ENCODE assay signal across 13 cellular contexts in genomic region chr6:117771403-117771802, GRCh38.
DNase-seq lines count a peak whose midpoint lies in the region; ATAC-seq and TF ChIP-seq lines count a peak whose summit lies in the region.
"Had no signal": no experiment of that assay in that cellular context is flagged by ENCODE, and none has a peak within 500 bp of the region (broad histone marks: within the 10 kb centered on the region; RNA-seq: fewer than 3 reads in every experiment).

No MANE protein-coding gene starts in this region.

- no peak overlapping the region for H3K4me3 ChIP-seq in mucosa of descending colon
- H3K4me3 ChIP-seq: testis had no signal

- H3K9me3 ChIP-seq in mucosa of descending colon = no peaks in the 10 kb centered on the region
- H3K9me3 ChIP-seq: Caco-2, testis had no signal

- DNase-seq in mucosa of descending colon (peak in 1 of 3 donors; percentile 20), NCI-H2081 treated with DMSO at 0.1 percent for 48 hours (lab: John Stamatoyannopoulos, UW) (no peak), amygdala (lab: John Stamatoyannopoulos, UW) (no peak), T-helper 9 cell (no peak)
- no peak for DNase-seq in activated CD4-positive, alpha-beta T cell treated with anti-CD3 and anti-CD28 coated beads, Interleukin-2, amount 50 U/mL, for 48 hours
- DNase-seq: activated CD4-positive, alpha-beta T cell treated with anti-CD3 and anti-CD28 coated beads for 4 hours; Caco-2; NCI-H1105; nephron progenitor cell; testis had no signal

- ATAC-seq in GM19043 (IDR thresholded peaks at IDR 0.05; ENCODE audit: low read depth, unreplicated experiment) = peak; percentile 92
- peak; percentile 92 for ATAC-seq in HG02610 (IDR thresholded peaks at IDR 0.05; ENCODE audit: unreplicated experiment)
- peak; percentile 99 for ATAC-seq in HG03439 (IDR thresholded peaks at IDR 0.05; ENCODE audit: unreplicated experiment)
- peak; percentile 12 for ATAC-seq in mucosa of descending colon

- intact Hi-C loops in mucosa of descending colon (cut with DNase I, micrococcal nuclease) = no loop called here

- H3K4me1 ChIP-seq in mucosa of descending colon (ENCODE audit: low read depth) = no peaks in the 10 kb centered on the region
- H3K4me1 ChIP-seq: Caco-2, testis had no signal

- no peak for TF ChIP-seq CTCF in mucosa of descending colon (IDR thresholded peaks at IDR 0.05)

- no peaks in the 10 kb centered on the region for H3K36me3 ChIP-seq in mucosa of descending colon (ENCODE audit: low read depth)

Comparison
In these comparisons a context has a peak if more than half of its experiments do, and no peak if none do; other contexts are left out.
1. ATAC-seq: peak in every context shown above with its lines; median percentile 99 in HG03439; 92 in GM19043; 92 in HG02610; 12 in mucosa of descending colon.